23 cellular contexts compared by ENCODE assay signal in genomic region chr6:167797871-167798265, GRCh38. TPM values are rescaled to one million over a fixed set of nuclear protein-coding genes. Genes with fewer than 3 reads are reported as not detected.
DNase-seq lines count a peak whose midpoint lies in the region; ATAC-seq and TF ChIP-seq lines count a peak whose summit lies in the region.
"Had no signal": no experiment of that assay in that cellular context is flagged by ENCODE, and none has a peak within 500 bp of the region (broad histone marks: within the 10 kb centered on the region; RNA-seq: fewer than 3 reads in every experiment).

No MANE protein-coding gene starts in this region.

- CTCF ChIA-PET in Caco-2 (lab: Charles Lee) (no interaction called here), Calu3 (lab: Charles Lee) (no interaction called here)

- POLR2A ChIA-PET in Caco-2 (lab: Charles Lee) = no interaction called here
- POLR2A ChIA-PET in naive thymus-derived CD8-positive, alpha-beta T cell (lab: Charles Lee) = no interaction called here

- H3K27ac Mint-ChIP-seq in Caco-2 (ENCODE audit: unreplicated experiment) (peak overlapping the region; percentile 60), brain (peak overlapping the region in 4 of 5 experiments; percentile 11 to 95 (median 44)), Calu3 (ENCODE audit: unreplicated experiment) (no peak overlapping the region)
- peak overlapping the region in 1 of 10 donors; percentile 78 for H3K27ac Mint-ChIP-seq in naive thymus-derived CD8-positive, alpha-beta T cell
- H3K27ac Mint-ChIP-seq: CD8-positive, alpha-beta memory T cell; H9; HFFc6 had no signal

- H3K4me3 Mint-ChIP-seq in Caco-2 (ENCODE audit: unreplicated experiment) (peak overlapping the region; percentile 62), brain (no peak overlapping the region), Calu3 (ENCODE audit: low read depth, unreplicated experiment) (no peak overlapping the region)
- peak overlapping the region in 6 of 10 donors; percentile 8 to 40 (median 29) for H3K4me3 Mint-ChIP-seq in naive thymus-derived CD8-positive, alpha-beta T cell
- H3K4me3 Mint-ChIP-seq: H9, HFFc6 had no signal

- H3K27me3 Mint-ChIP-seq in Caco-2 (ENCODE audit: insufficient read depth, unreplicated experiment) = no peaks in the 10 kb centered on the region
- no peaks in the 10 kb centered on the region for H3K27me3 Mint-ChIP-seq in brain
- peaks cover 33 to 79% (median 58%) of the 10 kb centered on the region in 5 donors for H3K27me3 Mint-ChIP-seq in naive thymus-derived CD8-positive, alpha-beta T cell
- H3K27me3 Mint-ChIP-seq in Calu3 (ENCODE audit: unreplicated experiment) = no peaks in the 10 kb centered on the region

- no peaks in the 10 kb centered on the region for H3K36me3 Mint-ChIP-seq in Caco-2 (ENCODE audit: insufficient read depth, unreplicated experiment)
- no peaks in the 10 kb centered on the region for H3K36me3 Mint-ChIP-seq in brain
- H3K36me3 Mint-ChIP-seq in naive thymus-derived CD8-positive, alpha-beta T cell = peaks cover 0 to 5% (median 0%) of the 10 kb centered on the region in 3 donors
- H3K36me3 Mint-ChIP-seq in Calu3 (ENCODE audit: insufficient read depth, unreplicated experiment) = peaks cover 15% of the 10 kb centered on the region
- H3K36me3 Mint-ChIP-seq: CD8-positive, alpha-beta memory T cell had no signal

- H3K27me3 ChIP-seq in Caco-2 (replicated peaks; ENCODE audit: control insufficient read depth, insufficient read depth, low read length) = no peaks in the 10 kb centered on the region

- H3K4me3 ChIP-seq in Caco-2 (ENCODE audit: low read depth, low read length) = peak overlapping the region; percentile 51
- H3K4me3 ChIP-seq: SK-N-MC had no signal

- TF ChIP-seq CTCF in Caco-2 (IDR thresholded peaks at IDR 0.05; ENCODE audit: insufficient read depth in 1 of 2, low read depth in 1 of 2, low read length in 1 of 2, severe bottlenecking in 1 of 2, unreplicated experiment in 1 of 2) (no peak), brain (conservative IDR thresholded peaks at IDR 0.05) (no peak), Calu3 (IDR thresholded peaks at IDR 0.05; ENCODE audit: unreplicated experiment) (no peak)

- H3K4me1 Mint-ChIP-seq in Caco-2 (ENCODE audit: low read depth, unreplicated experiment) (peaks cover 23% of the 10 kb centered on the region), brain (peaks cover 35% of the 10 kb centered on the region), Calu3 (ENCODE audit: low read depth, unreplicated experiment) (peaks cover 15% of the 10 kb centered on the region)
- H3K4me1 Mint-ChIP-seq in naive thymus-derived CD8-positive, alpha-beta T cell = peaks cover 3 to 20% (median 5%) of the 10 kb centered on the region in 4 donors

- H3K9me3 Mint-ChIP-seq in Caco-2 (ENCODE audit: unreplicated experiment) = no peaks in the 10 kb centered on the region
- peaks cover 0 to 4% (median 2%) of the 10 kb centered on the region in 5 experiments for H3K9me3 Mint-ChIP-seq in brain
- no peaks in the 10 kb centered on the region for H3K9me3 Mint-ChIP-seq in naive thymus-derived CD8-positive, alpha-beta T cell
- no peaks in the 10 kb centered on the region for H3K9me3 Mint-ChIP-seq in Calu3 (ENCODE audit: low read depth, unreplicated experiment)
- H3K9me3 Mint-ChIP-seq: H9 had no signal

- no peaks in the 10 kb centered on the region for H3K36me3 ChIP-seq in Caco-2 (ENCODE audit: control insufficient read depth, insufficient read depth, low read length)

- H3K9me3 ChIP-seq in Caco-2 = no peaks in the 10 kb centered on the region

- ATAC-seq in naive thymus-derived CD8-positive, alpha-beta T cell = no peak
- ATAC-seq in GM18870 (IDR thresholded peaks at IDR 0.05; ENCODE audit: unreplicated experiment) (no peak), HG03159 (IDR thresholded peaks at IDR 0.05; ENCODE audit: unreplicated experiment) (no peak)
- ATAC-seq: HepG2 had no signal

- DNase-seq in Caco-2 (no peak), NCI-H1436 (lab: John Stamatoyannopoulos, UW) (no peak), Calu3 (no peak)
- no peak for DNase-seq in naive thymus-derived CD8-positive, alpha-beta T cell
- DNase-seq: C1 segment of cervical spinal cord; CD8-positive, alpha-beta memory T cell; DMS53; GF-D8; H9; HFFc6; KBM-7; MM.1S; NCI-H1092; NCI-H146; NCI-H2029; NCI-H2227 treated with DMSO at 0.1 percent for 48 hours; NCI-H510A; SHP77 treated with DMSO at 0.1 percent for 48 hours had no signal

- H3K4me1 ChIP-seq in Caco-2 = peaks cover 17% of the 10 kb centered on the region

- TSS peak; percentile 35 for BruUV-seq in Caco-2 (replicated peaks; lab: Mats Ljungman, UMichigan)
- BruUV-seq in Calu3 (replicated peaks; lab: Mats Ljungman, UMichigan) = no TSS peak

- intact Hi-C loops in Caco-2 (cut with micrococcal nuclease; ENCODE audit: unreplicated experiment) (loop anchor here (1.0 to 2.0 kb wide), 2 partner anchors 8 to 121 kb away; no protein-coding TSS in a partner anchor), Calu3 (cut with micrococcal nuclease; ENCODE audit: unreplicated experiment) (no loop called here)

RNA-seq across cellular contexts. Expression of gene AFDN, which starts 28.8 kb away (rescaled TPM):
- total RNA-seq in Caco-2 (2022) = 177 TPM in 2 replicates
- 50.8 TPM for polyA plus RNA-seq in brain (ENCODE audit: insufficient read depth, low read depth, low replicate concordance)
- 1 to 10 TPM; 9.4 to 9.6 TPM for total RNA-seq in naive thymus-derived CD8-positive, alpha-beta T cell
- 1 to 10 TPM in 1 of 3 donors, under 1 TPM in 1, not detected in 1; 0.46 to 1.2 TPM for polyA plus RNA-seq in naive thymus-derived CD8-positive, alpha-beta T cell
- total RNA-seq in Calu3 (2022) = 226 and 237 TPM in 2 replicates

Comparison
In these comparisons a context has a peak if more than half of its experiments do, and no peak if none do; other contexts are left out.
1. H3K4me3 Mint-ChIP-seq: peak in Caco-2 (single experiment) and naive thymus-derived CD8-positive, alpha-beta T cell (6 of 10); none in brain (0 of 5) and Calu3 (single experiment).
2. RNA of gene AFDN, which starts 28.8 kb away (total RNA-seq): 226 to 237 TPM in Calu3 and 177 TPM in Caco-2; 9.4 to 9.6 TPM in naive thymus-derived CD8-positive, alpha-beta T cell; every median in the first group is over 10 times any median in the second.